28 cellular contexts compared by ENCODE assay signal in the genomic region with DNA sequence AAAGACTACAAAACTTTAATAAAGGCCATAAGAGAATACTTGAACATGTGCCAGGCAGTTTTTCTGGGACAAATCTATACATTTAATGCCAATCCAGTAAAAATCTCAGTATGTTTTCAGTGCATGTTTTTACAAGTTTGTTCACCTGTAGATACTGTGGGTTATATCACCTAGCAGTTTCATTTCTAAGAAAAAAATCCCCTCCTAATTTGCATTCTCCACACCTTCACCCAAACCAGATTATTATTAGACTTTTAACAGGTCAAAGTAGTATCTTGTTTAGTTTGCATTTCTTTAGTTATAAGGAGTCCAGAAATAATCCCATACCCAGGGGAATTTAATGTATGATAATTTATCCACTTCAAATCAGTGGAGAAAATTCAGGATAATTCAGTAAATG. TPM values are rescaled to one million over a fixed set of nuclear protein-coding genes. Genes with fewer than 3 reads are reported as not detected.
A peak's percentile ranks its signal among the peaks of the same experiment; 100 is the strongest.
DNase-seq lines count a peak whose midpoint lies in the region; ATAC-seq, FAIRE-seq and TF ChIP-seq lines count a peak whose summit lies in the region.
"Had no signal": no experiment of that assay in that cellular context is flagged by ENCODE, and none has a peak within 500 bp of the region (broad histone marks: within the 10 kb centered on the region; RNA-seq: fewer than 3 reads in every experiment).

No MANE protein-coding gene starts in this region.

- H3K27ac Mint-ChIP-seq in mesothelial cell of epicardium = peak overlapping the region; percentile 50
- H3K27ac Mint-ChIP-seq: activated CD4-positive, alpha-beta T cell treated with anti-CD3 and anti-CD28 coated beads for 36 hours; activated naive CD4-positive, alpha-beta T cell treated with anti-CD3 and anti-CD28 coated beads for 36 hours; activated T-cell treated with anti-CD3 and anti-CD28 coated beads, Interleukin-2, amount 50 U/mL, for 24 hours; CD14-positive monocyte; GM23338; stimulated activated naive B cell treated with anti-CD40 and anti-IgM and Interleukin-4, amounts not matched to agents 10 μg/mL and 1 μg/mL and 100 μg/mL, for 72 hours had no signal

- no peak for TF ChIP-seq CTCF in mesothelial cell of epicardium (IDR thresholded peaks at IDR 0.05; ENCODE audit: unreplicated experiment)

- H3K9me3 Mint-ChIP-seq in mesothelial cell of epicardium = peaks cover 4% of the 10 kb centered on the region
- H3K9me3 Mint-ChIP-seq: GM23338; stimulated activated naive B cell treated with anti-CD40 and anti-IgM and Interleukin-4, amounts not matched to agents 10 μg/mL and 1 μg/mL and 100 μg/mL, for 72 hours had no signal

- DNase-seq in GM18507 (ENCODE audit: extremely low spot score, insufficient read length, low read depth) (peak; percentile 3), mesothelial cell of epicardium (ENCODE audit: low spot score in 2 of 2, unreplicated experiment in 2 of 2) (no peak), epidermal melanocyte (ENCODE audit: insufficient read length, low spot score) (no peak), NCI-H2171 (lab: John Stamatoyannopoulos, UW) (no peak)
- no peak for DNase-seq in stimulated activated CD4-positive, alpha-beta T cell treated with anti-CD3 and anti-CD28 coated beads, Interleukin-4, amount 100 ng/mL, for 24 hours
- DNase-seq: activated CD4-positive, alpha-beta T cell treated with anti-CD3 and anti-CD28 coated beads for 36 hours; activated CD8-positive, alpha-beta memory T cell treated with anti-CD3 and anti-CD28 coated beads for 24 hours; activated naive CD4-positive, alpha-beta T cell treated with anti-CD3 and anti-CD28 coated beads for 36 hours; activated T-cell treated with anti-CD3 and anti-CD28 coated beads, Interleukin-2, amount 50 U/mL, for 24 hours; anterior cingulate cortex; cortex of kidney; DMS153; GDM1; Karpas-422; kidney; NCI-H1092; NCI-H2029; NCI-H446; SJCRH30; small intestine; stimulated activated CD4-positive, alpha-beta T cell treated with anti-CD3 and anti-CD28 coated beads, Interleukin-2, amount 100 ng/mL, for 24 hours; stimulated activated naive B cell treated with anti-CD40 and anti-IgM and Interleukin-4, amounts not matched to agents 10 μg/mL and 1 μg/mL and 100 μg/mL, for 72 hours; T-helper 1 cell had no signal

- peak; percentile 55 for ATAC-seq in GM21526 (IDR thresholded peaks at IDR 0.05; ENCODE audit: low FRiP score, unreplicated experiment)
- ATAC-seq in HG03196 (IDR thresholded peaks at IDR 0.05; ENCODE audit: unreplicated experiment) = peak; percentile 56
- ATAC-seq: activated CD4-positive, alpha-beta T cell treated with anti-CD3 and anti-CD28 coated beads for 36 hours; GM23338; stimulated activated naive B cell treated with anti-CD40 and anti-IgM and Interleukin-4, amounts not matched to agents 10 μg/mL and 1 μg/mL and 100 μg/mL, for 72 hours had no signal

- FAIRE-seq in GM18507 (lab: Jason Lieb, UNC) = peak; percentile 77
- FAIRE-seq: endometrium, small intestine had no signal

- no peaks in the 10 kb centered on the region for H3K27me3 Mint-ChIP-seq in mesothelial cell of epicardium (ENCODE audit: low read depth)
- H3K27me3 Mint-ChIP-seq: activated CD4-positive, alpha-beta T cell treated with anti-CD3 and anti-CD28 coated beads for 36 hours; activated T-cell treated with anti-CD3 and anti-CD28 coated beads, Interleukin-2, amount 50 U/mL, for 24 hours; stimulated activated naive B cell treated with anti-CD40 and anti-IgM and Interleukin-4, amounts not matched to agents 10 μg/mL and 1 μg/mL and 100 μg/mL, for 72 hours had no signal

- H3K36me3 Mint-ChIP-seq in mesothelial cell of epicardium = peaks cover 5% of the 10 kb centered on the region

- peaks cover 32% of the 10 kb centered on the region for H3K4me1 Mint-ChIP-seq in mesothelial cell of epicardium
- H3K4me1 Mint-ChIP-seq: GM23338 had no signal

- H3K4me3 Mint-ChIP-seq in mesothelial cell of epicardium = no peak overlapping the region
- H3K4me3 Mint-ChIP-seq: activated CD4-positive, alpha-beta T cell treated with anti-CD3 and anti-CD28 coated beads for 36 hours; activated naive CD4-positive, alpha-beta T cell treated with anti-CD3 and anti-CD28 coated beads for 36 hours; activated T-cell treated with anti-CD3 and anti-CD28 coated beads, Interleukin-2, amount 50 U/mL, for 24 hours; CD14-positive monocyte; GM23338; stimulated activated naive B cell treated with anti-CD40 and anti-IgM and Interleukin-4, amounts not matched to agents 10 μg/mL and 1 μg/mL and 100 μg/mL, for 72 hours had no signal

RNA-seq across cellular contexts. Expression of a gene that starts 17.0 kb away (rescaled TPM):
- total RNA-seq in mesothelial cell of epicardium = 19.4 to 21.7 TPM (median 21.1 TPM) in 3 replicates
